Comparison of ENCODE assay signal across 13 cellular contexts in the genomic region with DNA sequence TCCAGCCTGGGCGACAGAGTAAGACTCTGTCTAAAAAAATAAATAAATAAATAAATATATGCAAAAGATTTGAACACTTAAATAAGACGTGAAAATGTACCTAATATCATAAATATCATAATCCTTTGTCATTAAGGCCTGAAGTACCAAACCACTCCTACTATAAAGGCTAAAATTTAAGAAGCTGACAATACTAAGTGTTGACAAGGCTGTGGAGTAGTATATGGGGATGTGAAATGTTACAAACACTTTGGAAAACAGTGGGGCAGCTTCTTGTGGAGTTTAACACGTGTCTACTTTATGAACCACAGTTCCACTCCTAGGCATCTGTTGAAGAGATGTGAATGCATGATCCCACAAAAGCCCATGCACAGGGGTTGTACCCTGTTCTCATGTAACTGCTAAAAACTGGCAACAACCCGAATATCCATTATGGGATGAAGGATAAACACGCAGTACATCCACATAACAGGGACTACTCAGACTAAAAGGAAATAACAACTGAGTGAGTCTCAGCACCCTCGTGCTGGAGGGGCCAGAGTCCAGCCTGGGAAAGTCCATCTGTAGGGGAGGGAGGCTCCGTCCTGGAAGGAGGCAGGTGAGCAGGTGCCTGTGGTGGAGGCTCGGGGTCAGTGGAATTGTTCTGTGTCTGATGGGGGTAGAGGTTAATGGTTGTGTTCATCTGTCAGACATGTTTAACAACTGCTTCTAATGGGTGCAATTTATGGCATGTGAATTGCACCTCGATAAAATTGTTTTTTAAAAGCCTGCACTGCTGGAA. TPM values are rescaled to one million over a fixed set of nuclear protein-coding genes. Genes with fewer than 3 reads are reported as not detected.
DNase-seq lines count a peak whose midpoint lies in the region; ATAC-seq lines count a peak whose summit lies in the region.
"Had no signal": no experiment of that assay in that cellular context is flagged by ENCODE, and none has a peak within 500 bp of the region (broad histone marks: within the 10 kb centered on the region; RNA-seq: fewer than 3 reads in every experiment).

No MANE protein-coding gene starts in this region.

- ATAC-seq in memory B cell (ENCODE audit: low read depth): no peak
- ATAC-seq in stimulated activated effector memory CD8-positive, alpha-beta T cell treated with anti-CD3 and anti-CD28 coated beads, Interleukin-12 subunit alpha, Interleukin-12 subunit beta, amount 100 ng/mL, for 72 hours: no peak
- ATAC-seq: PC-3 had no signal

- H3K36me3 Mint-ChIP-seq in activated naive CD4-positive, alpha-beta T cell treated with anti-CD3 and anti-CD28 coated beads for 36 hours (ENCODE audit: low read depth): no peaks in the 10 kb centered on the region
- no peaks in the 10 kb centered on the region for H3K36me3 Mint-ChIP-seq in activated CD4-positive, alpha-beta memory T cell treated with anti-CD3 and anti-CD28 coated beads, Interleukin-2, amount 10 ng/mL, durations not matched to agents 7 days and 5 days (ENCODE audit: low read depth)
- H3K36me3 Mint-ChIP-seq in memory B cell: no peaks in the 10 kb centered on the region
- peaks cover 13% of the 10 kb centered on the region for H3K36me3 Mint-ChIP-seq in stimulated activated effector memory CD8-positive, alpha-beta T cell treated with anti-CD3 and anti-CD28 coated beads, Interleukin-12 subunit alpha, Interleukin-12 subunit beta, amount 100 ng/mL, for 72 hours

- peak overlapping the region; percentile 84 for H3K27ac Mint-ChIP-seq in activated naive CD4-positive, alpha-beta T cell treated with anti-CD3 and anti-CD28 coated beads for 36 hours
- H3K27ac Mint-ChIP-seq in activated CD4-positive, alpha-beta memory T cell treated with anti-CD3 and anti-CD28 coated beads, Interleukin-2, amount 10 ng/mL, durations not matched to agents 7 days and 5 days: peak overlapping the region; percentile 72
- H3K27ac Mint-ChIP-seq in memory B cell: peak overlapping the region; percentile 5
- H3K27ac Mint-ChIP-seq in stimulated activated effector memory CD8-positive, alpha-beta T cell treated with anti-CD3 and anti-CD28 coated beads, Interleukin-12 subunit alpha, Interleukin-12 subunit beta, amount 100 ng/mL, for 72 hours: peak overlapping the region; percentile 90

- POLR2A ChIA-PET in activated CD4-positive, alpha-beta memory T cell treated with anti-CD3 and anti-CD28 coated beads, Interleukin-2, amount 10 ng/mL, durations not matched to agents 7 days and 5 days (lab: Charles Lee): interaction anchor here (0.9 to 1.1 kb wide), 2 partner anchors 9 to 17 kb away, joined by 3 read pairs; no protein-coding TSS in a partner anchor

- no peaks in the 10 kb centered on the region for H3K27me3 Mint-ChIP-seq in activated naive CD4-positive, alpha-beta T cell treated with anti-CD3 and anti-CD28 coated beads for 36 hours (ENCODE audit: low read depth)
- H3K27me3 Mint-ChIP-seq in activated CD4-positive, alpha-beta memory T cell treated with anti-CD3 and anti-CD28 coated beads, Interleukin-2, amount 10 ng/mL, durations not matched to agents 7 days and 5 days: no peaks in the 10 kb centered on the region
- H3K27me3 Mint-ChIP-seq in memory B cell: no peaks in the 10 kb centered on the region

- no peaks in the 10 kb centered on the region for H3K9me3 Mint-ChIP-seq in activated naive CD4-positive, alpha-beta T cell treated with anti-CD3 and anti-CD28 coated beads for 36 hours
- H3K9me3 Mint-ChIP-seq in activated CD4-positive, alpha-beta memory T cell treated with anti-CD3 and anti-CD28 coated beads, Interleukin-2, amount 10 ng/mL, durations not matched to agents 7 days and 5 days: no peaks in the 10 kb centered on the region
- no peaks in the 10 kb centered on the region for H3K9me3 Mint-ChIP-seq in memory B cell
- no peaks in the 10 kb centered on the region for H3K9me3 Mint-ChIP-seq in stimulated activated effector memory CD8-positive, alpha-beta T cell treated with anti-CD3 and anti-CD28 coated beads, Interleukin-12 subunit alpha, Interleukin-12 subunit beta, amount 100 ng/mL, for 72 hours

- peak overlapping the region; percentile 30 for H3K4me3 Mint-ChIP-seq in activated naive CD4-positive, alpha-beta T cell treated with anti-CD3 and anti-CD28 coated beads for 36 hours
- H3K4me3 Mint-ChIP-seq in activated CD4-positive, alpha-beta memory T cell treated with anti-CD3 and anti-CD28 coated beads, Interleukin-2, amount 10 ng/mL, durations not matched to agents 7 days and 5 days: no peak overlapping the region
- peak overlapping the region; percentile 73 for H3K4me3 Mint-ChIP-seq in memory B cell
- peak overlapping the region; percentile 50 for H3K4me3 Mint-ChIP-seq in stimulated activated effector memory CD8-positive, alpha-beta T cell treated with anti-CD3 and anti-CD28 coated beads, Interleukin-12 subunit alpha, Interleukin-12 subunit beta, amount 100 ng/mL, for 72 hours

- peaks cover 27% of the 10 kb centered on the region for H3K4me1 Mint-ChIP-seq in activated naive CD4-positive, alpha-beta T cell treated with anti-CD3 and anti-CD28 coated beads for 36 hours (ENCODE audit: low read depth)
- H3K4me1 Mint-ChIP-seq in activated CD4-positive, alpha-beta memory T cell treated with anti-CD3 and anti-CD28 coated beads, Interleukin-2, amount 10 ng/mL, durations not matched to agents 7 days and 5 days: peaks cover 40% of the 10 kb centered on the region
- peaks cover 29% of the 10 kb centered on the region for H3K4me1 Mint-ChIP-seq in memory B cell
- H3K4me1 Mint-ChIP-seq in stimulated activated effector memory CD8-positive, alpha-beta T cell treated with anti-CD3 and anti-CD28 coated beads, Interleukin-12 subunit alpha, Interleukin-12 subunit beta, amount 100 ng/mL, for 72 hours: peaks cover 32% of the 10 kb centered on the region

- intact Hi-C loops in activated naive CD4-positive, alpha-beta T cell treated with anti-CD3 and anti-CD28 coated beads for 36 hours (cut with micrococcal nuclease): no loop called here

- CTCF ChIA-PET in activated naive CD4-positive, alpha-beta T cell treated with anti-CD3 and anti-CD28 coated beads for 36 hours (lab: Charles Lee): no interaction called here
- CTCF ChIA-PET in activated CD4-positive, alpha-beta memory T cell treated with anti-CD3 and anti-CD28 coated beads, Interleukin-2, amount 10 ng/mL, durations not matched to agents 7 days and 5 days (lab: Charles Lee): no interaction called here

- peak; percentile 2 for DNase-seq in activated naive CD4-positive, alpha-beta T cell treated with anti-CD3 and anti-CD28 coated beads for 36 hours
- DNase-seq in activated naive CD4-positive, alpha-beta T cell treated with Interleukin-2 at 50 U/mL for 16 hours: no peak
- DNase-seq in activated CD4-positive, alpha-beta memory T cell treated with anti-CD3 and anti-CD28 coated beads, Interleukin-2, amount 10 ng/mL, durations not matched to agents 7 days and 5 days: no peak
- DNase-seq in memory B cell (ENCODE audit: low spot score in 2 of 2) (no peak), SKM-1 (lab: John Stamatoyannopoulos, UW; ENCODE audit: unreplicated experiment) (no peak)
- no peak for DNase-seq in stimulated activated effector memory CD8-positive, alpha-beta T cell treated with anti-CD3 and anti-CD28 coated beads, Interleukin-12 subunit alpha, Interleukin-12 subunit beta, amount 100 ng/mL, for 72 hours (ENCODE audit: low spot score in 2 of 2)
- DNase-seq in stimulated activated CD4-positive, alpha-beta T cell treated with anti-CD3 and anti-CD28 coated beads, Interleukin-2, amount 100 ng/mL, for 24 hours: no peak
- DNase-seq in stimulated activated CD4-positive, alpha-beta T cell treated with anti-CD3 and anti-CD28 coated beads, Interleukin-2, amount 100 ng/mL, for 48 hours: no peak
- DNase-seq: activated CD4-positive, alpha-beta T cell treated with anti-CD3 and anti-CD28 coated beads, Interleukin-2, amount 50 U/mL, for 48 hours; amniotic stem cell; DMS79 treated with DMSO at 0.1 percent for 48 hours; hippocampal formation; PC-3 had no signal

RNA-seq across cellular contexts. Expression of a gene that starts 6.7 kb away (rescaled TPM):
- 10 to 100 TPM; 32.2 to 33.0 TPM for total RNA-seq in activated naive CD4-positive, alpha-beta T cell treated with anti-CD3 and anti-CD28 coated beads for 36 hours
- total RNA-seq in activated CD4-positive, alpha-beta memory T cell treated with anti-CD3 and anti-CD28 coated beads, Interleukin-2, amount 10 ng/mL, durations not matched to agents 7 days and 5 days: 10 to 100 TPM; 30.0 to 31.2 TPM

Comparison
In these comparisons a context has a peak if more than half of its experiments do, and no peak if none do; other contexts are left out.
1. H3K27ac Mint-ChIP-seq: peak in every context shown above with its lines; median percentile 90 in stimulated activated effector memory CD8-positive, alpha-beta T cell treated with anti-CD3 and anti-CD28 coated beads, Interleukin-12 subunit alpha, Interleukin-12 subunit beta, amount 100 ng/mL, for 72 hours; 84 in activated naive CD4-positive, alpha-beta T cell treated with anti-CD3 and anti-CD28 coated beads for 36 hours; 72 in activated CD4-positive, alpha-beta memory T cell treated with anti-CD3 and anti-CD28 coated beads, Interleukin-2, amount 10 ng/mL, durations not matched to agents 7 days and 5 days; 5 in memory B cell.